In genomic region chr1:228486596-228487335, GRCh38 we compare ENCODE assay signal across 8 cellular contexts. TPM values are rescaled to one million over a fixed set of nuclear protein-coding genes. Genes with fewer than 3 reads are reported as not detected.
A peak's percentile ranks its signal among the peaks of the same experiment; 100 is the strongest.
DNase-seq lines count a peak whose midpoint lies in the region; ATAC-seq lines count a peak whose summit lies in the region.

No MANE protein-coding gene starts in this region.

- POLR2A ChIA-PET in activated CD8-positive, alpha-beta T cell treated with anti-CD3 and anti-CD28 coated beads, Interleukin-2, amount 10 ng/mL, durations not matched to agents 7 days and 5 days (lab: Charles Lee), result interaction anchor here (0.7 to 4.1 kb wide), 14 partner anchors 9 to 82 kb away, joined by 3 to 93 read pairs (median 4); partner anchors contain the start of gene TRIM11

- peak; percentile 85 to 87 for ATAC-seq in CD4-positive, CD25-positive, alpha-beta regulatory T cell (ENCODE audit: low read depth in 2 of 2)
- peak; percentile 57 for ATAC-seq in GM19351 (IDR thresholded peaks at IDR 0.05; ENCODE audit: unreplicated experiment)
- ATAC-seq in HG03520 (IDR thresholded peaks at IDR 0.05; ENCODE audit: unreplicated experiment), result peak; percentile 40
- peak; percentile 71 for ATAC-seq in activated CD8-positive, alpha-beta T cell treated with anti-CD3 and anti-CD28 coated beads, Interleukin-2, amount 10 ng/mL, durations not matched to agents 7 days and 5 days
- ATAC-seq in memory B cell (ENCODE audit: low read depth), result peak; percentile 76

- peaks cover 5 to 41% (median 18%) of the 10 kb centered on the region in 4 donors for H3K4me1 Mint-ChIP-seq in CD4-positive, CD25-positive, alpha-beta regulatory T cell
- peaks cover 58% of the 10 kb centered on the region for H3K4me1 Mint-ChIP-seq in activated CD8-positive, alpha-beta T cell treated with anti-CD3 and anti-CD28 coated beads, Interleukin-2, amount 10 ng/mL, durations not matched to agents 7 days and 5 days (ENCODE audit: low read depth)
- peaks cover 19% of the 10 kb centered on the region for H3K4me1 Mint-ChIP-seq in memory B cell

- peaks cover 12% of the 10 kb centered on the region for H3K36me3 Mint-ChIP-seq in CD4-positive, CD25-positive, alpha-beta regulatory T cell
- H3K36me3 Mint-ChIP-seq in activated CD8-positive, alpha-beta T cell treated with anti-CD3 and anti-CD28 coated beads, Interleukin-2, amount 10 ng/mL, durations not matched to agents 7 days and 5 days (ENCODE audit: low read depth), result peaks cover 32% of the 10 kb centered on the region
- H3K36me3 Mint-ChIP-seq in memory B cell, result peaks cover 13% of the 10 kb centered on the region

- peaks cover 18% of the 10 kb centered on the region for H3K36me3 ChIP-seq in CD4-positive, CD25-positive, alpha-beta regulatory T cell (ENCODE audit: control insufficient read depth, insufficient read depth, low read length)

- CTCF ChIA-PET in activated CD8-positive, alpha-beta T cell treated with anti-CD3 and anti-CD28 coated beads, Interleukin-2, amount 10 ng/mL, durations not matched to agents 7 days and 5 days (lab: Charles Lee), result interaction anchor here (0.9 to 6.3 kb wide), 8 partner anchors 9 to 356 kb away, joined by 3 to 68 read pairs (median 7); a partner anchor contains a TSS

- peaks cover 46% of the 10 kb centered on the region for H3K4me1 ChIP-seq in CD4-positive, CD25-positive, alpha-beta regulatory T cell (ENCODE audit: control insufficient read depth, insufficient read depth, low read length, poor library complexity, severe bottlenecking)

- H3K27me3 Mint-ChIP-seq in CD4-positive, CD25-positive, alpha-beta regulatory T cell, result peaks cover 9% of the 10 kb centered on the region
- H3K27me3 Mint-ChIP-seq in activated CD8-positive, alpha-beta T cell treated with anti-CD3 and anti-CD28 coated beads, Interleukin-2, amount 10 ng/mL, durations not matched to agents 7 days and 5 days (ENCODE audit: low read depth), result no peaks in the 10 kb centered on the region
- H3K27me3 Mint-ChIP-seq in memory B cell, result no peaks in the 10 kb centered on the region

- peak; percentile 74 to 92 (median 89) for DNase-seq in CD4-positive, CD25-positive, alpha-beta regulatory T cell
- peak; percentile 80 for DNase-seq in NCI-H82 treated with DMSO at 0.1 percent for 48 hours (lab: John Stamatoyannopoulos, UW; ENCODE audit: unreplicated experiment)
- DNase-seq in activated CD8-positive, alpha-beta T cell treated with anti-CD3 and anti-CD28 coated beads, Interleukin-2, amount 10 ng/mL, durations not matched to agents 7 days and 5 days, result peak; percentile 86
- peak; percentile 62 for DNase-seq in effector CD8-positive, alpha-beta T cell (lab: John Stamatoyannopoulos, UW)
- DNase-seq in memory B cell (ENCODE audit: low spot score in 2 of 2), result peak; percentile 92 to 93
- DNase-seq in stimulated activated CD8-positive, alpha-beta memory T cell treated with anti-CD3 and anti-CD28 coated beads, Interleukin-12 subunit alpha, Interleukin-12 subunit beta, amount 100 ng/mL, for 4 hours (ENCODE audit: low read depth), result peak; percentile 81

- H3K4me3 Mint-ChIP-seq in CD4-positive, CD25-positive, alpha-beta regulatory T cell, result peak overlapping the region; percentile 97 to 100 (median 98)
- H3K4me3 Mint-ChIP-seq in activated CD8-positive, alpha-beta T cell treated with anti-CD3 and anti-CD28 coated beads, Interleukin-2, amount 10 ng/mL, durations not matched to agents 7 days and 5 days, result peak overlapping the region; percentile 88
- peak overlapping the region; percentile 97 for H3K4me3 Mint-ChIP-seq in memory B cell

- peak overlapping the region; percentile 100 for H3K27ac ChIP-seq in CD4-positive, CD25-positive, alpha-beta regulatory T cell (ENCODE audit: insufficient read depth, low read length, poor library complexity, severe bottlenecking)

- no peaks in the 10 kb centered on the region for H3K27me3 ChIP-seq in CD4-positive, CD25-positive, alpha-beta regulatory T cell (ENCODE audit: control insufficient read depth, insufficient read depth, low read length)

- H3K4me3 ChIP-seq in CD4-positive, CD25-positive, alpha-beta regulatory T cell (ENCODE audit: low read depth, low read length), result peak overlapping the region; percentile 91

- H3K27ac Mint-ChIP-seq in CD4-positive, CD25-positive, alpha-beta regulatory T cell, result peak overlapping the region; percentile 100
- H3K27ac Mint-ChIP-seq in activated CD8-positive, alpha-beta T cell treated with anti-CD3 and anti-CD28 coated beads, Interleukin-2, amount 10 ng/mL, durations not matched to agents 7 days and 5 days, result peak overlapping the region; percentile 100
- H3K27ac Mint-ChIP-seq in memory B cell, result peak overlapping the region; percentile 100

- H3K9me3 Mint-ChIP-seq in CD4-positive, CD25-positive, alpha-beta regulatory T cell, result no peaks in the 10 kb centered on the region
- H3K9me3 Mint-ChIP-seq in activated CD8-positive, alpha-beta T cell treated with anti-CD3 and anti-CD28 coated beads, Interleukin-2, amount 10 ng/mL, durations not matched to agents 7 days and 5 days (ENCODE audit: insufficient read depth), result no peaks in the 10 kb centered on the region
- H3K9me3 Mint-ChIP-seq in memory B cell, result no peaks in the 10 kb centered on the region

- H3K9me3 ChIP-seq in CD4-positive, CD25-positive, alpha-beta regulatory T cell (ENCODE audit: control insufficient read depth in 2 of 2, low read length in 2 of 2), result no peaks in the 10 kb centered on the region

RNA-seq across cellular contexts. Expression of gene RNF187, which starts 0.4 kb away (rescaled TPM):
- total RNA-seq in CD4-positive, CD25-positive, alpha-beta regulatory T cell, result 59.0 TPM
- polyA plus RNA-seq in CD4-positive, CD25-positive, alpha-beta regulatory T cell, result 10 to 100 TPM; 16.1 to 49.7 (median 30.2) TPM
- 100 to 1,000 TPM; 129 to 139 TPM for total RNA-seq in activated CD8-positive, alpha-beta T cell treated with anti-CD3 and anti-CD28 coated beads, Interleukin-2, amount 10 ng/mL, durations not matched to agents 7 days and 5 days

Comparison
In these comparisons a context has a peak if more than half of its experiments do, and no peak if none do; other contexts are left out.
1. Peak in every context shown above with its lines: DNase-seq, ATAC-seq, H3K4me3 ChIP-seq and H3K27ac ChIP-seq.